24 cellular contexts compared by ENCODE assay signal in the genomic region with DNA sequence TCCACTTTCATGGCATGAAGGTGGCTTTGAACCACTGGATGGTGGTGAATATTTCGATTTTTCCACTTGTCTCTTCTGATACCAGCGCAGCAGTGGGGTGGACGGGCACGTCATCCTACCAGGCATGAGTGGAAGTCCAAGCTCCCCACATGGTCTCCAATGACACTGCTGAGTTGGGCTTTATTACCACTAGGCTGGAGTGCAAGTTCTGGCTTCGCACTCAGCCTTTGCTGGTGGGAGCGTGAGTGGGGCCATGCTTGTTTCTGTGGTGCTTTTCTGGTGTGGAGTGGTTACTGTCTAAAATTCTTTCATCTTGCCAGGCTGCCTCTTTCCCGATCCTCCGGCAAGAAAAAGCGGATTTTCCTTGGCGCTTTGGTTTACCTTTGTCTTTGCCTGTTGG.
"Had no signal": no experiment of that assay in that cellular context is flagged by ENCODE, and none has a peak within 500 bp of the region (broad histone marks: within the 10 kb centered on the region; RNA-seq: fewer than 3 reads in every experiment).

No MANE protein-coding gene starts in this region.

- H3K79me2 ChIP-seq: parathyroid adenoma had no signal

- H3K36me3 Mint-ChIP-seq: immature natural killer cell had no signal

- ATAC-seq: mucosa of descending colon; naive thymus-derived CD4-positive, alpha-beta T cell; natural killer cell treated with Interleukin-12 subunit alpha and Interleukin-12 subunit beta and Interleukin-15 and Interleukin-18, amount 100 ng/mL, for 72 hours; psoas muscle; right lobe of liver; stimulated activated naive B cell treated with anti-CD40 and anti-IgM and Interleukin-4, amounts not matched to agents 10 μg/mL and 1 μg/mL and 100 μg/mL, for 72 hours; stimulated activated naive CD8-positive, alpha-beta T cell treated with anti-CD3 and anti-CD28 coated beads, Interleukin-15, Interleukin-2, amounts not matched to agents 100 U/mL and 50 U/mL, for 24 hours had no signal

- H3K27ac Mint-ChIP-seq: immature natural killer cell; naive thymus-derived CD4-positive, alpha-beta T cell; natural killer cell treated with Interleukin-12 subunit alpha and Interleukin-12 subunit beta and Interleukin-15 and Interleukin-18, amount 100 ng/mL, for 72 hours; stimulated activated naive B cell treated with anti-CD40 and anti-IgM and Interleukin-4, amounts not matched to agents 10 μg/mL and 1 μg/mL and 100 μg/mL, for 72 hours had no signal

- H3K9ac ChIP-seq: parathyroid adenoma had no signal

- H3K36me3 ChIP-seq: left ventricle myocardium inferior, right lobe of liver, stomach, thyroid gland, transverse colon had no signal

- H3K4me3 ChIP-seq: left ventricle myocardium inferior, lung, mucosa of descending colon, psoas muscle, right lobe of liver, stomach, testis, thyroid gland, transverse colon had no signal

- H3K4me3 Mint-ChIP-seq: immature natural killer cell; naive thymus-derived CD4-positive, alpha-beta T cell; natural killer cell treated with Interleukin-12 subunit alpha and Interleukin-12 subunit beta and Interleukin-15 and Interleukin-18, amount 100 ng/mL, for 72 hours; stimulated activated naive B cell treated with anti-CD40 and anti-IgM and Interleukin-4, amounts not matched to agents 10 μg/mL and 1 μg/mL and 100 μg/mL, for 72 hours had no signal

- H3K27me3 ChIP-seq: right lobe of liver, stomach, testis, thyroid gland, transverse colon had no signal

- H2AFZ ChIP-seq: parathyroid adenoma had no signal

- H3K4me1 ChIP-seq: parathyroid adenoma, psoas muscle, right lobe of liver, stomach, testis, thyroid gland, transverse colon had no signal

- DNase-seq: hypothalamus; immature natural killer cell; islet precursor cell; left ventricle myocardium inferior; mesendoderm; midbrain; mucosa of descending colon; naive thymus-derived CD4-positive, alpha-beta T cell; nucleus accumbens; psoas muscle; right lobe of liver; stimulated activated CD4-positive, alpha-beta T cell treated with anti-CD3 and anti-CD28 coated beads, Interleukin-12 subunit alpha, Interleukin-12 subunit beta, amount 100 ng/mL, for 4 hours; stimulated activated CD4-positive, alpha-beta T cell treated with anti-CD3 and anti-CD28 coated beads, Interleukin-15, amount 100 ng/mL, for 24 hours; stimulated activated CD4-positive, alpha-beta T cell treated with anti-CD3 and anti-CD28 coated beads, Interleukin-2, amount 100 ng/mL, for 24 hours; stimulated activated CD4-positive, alpha-beta T cell treated with anti-CD3 and anti-CD28 coated beads, Interleukin-4, amount 100 ng/mL, for 1 hour; stimulated activated naive B cell treated with anti-CD40 and anti-IgM and Interleukin-4, amounts not matched to agents 10 μg/mL and 1 μg/mL and 100 μg/mL, for 72 hours; stimulated activated naive CD8-positive, alpha-beta T cell treated with anti-CD3 and anti-CD28 coated beads, Interleukin-15, Interleukin-2, amounts not matched to agents 100 U/mL and 50 U/mL, for 24 hours; stomach; testis; thyroid gland; transverse colon had no signal

- H3K9me3 ChIP-seq: mucosa of descending colon, right lobe of liver, testis, thyroid gland, transverse colon had no signal

- H3K27ac ChIP-seq: left ventricle myocardium inferior, parathyroid adenoma, psoas muscle, right lobe of liver, stomach, testis, thyroid gland, transverse colon had no signal
